14 cellular contexts compared by ENCODE assay signal in genomic region chr5:55364537-55365055, GRCh38.
DNase-seq lines count a peak whose midpoint lies in the region; ATAC-seq and TF ChIP-seq lines count a peak whose summit lies in the region.
"Had no signal": no experiment of that assay in that cellular context is flagged by ENCODE, and none has a peak within 500 bp of the region (broad histone marks: within the 10 kb centered on the region; RNA-seq: fewer than 3 reads in every experiment).

No MANE protein-coding gene starts in this region.

- CTCF ChIA-PET in GM10248 (lab: Yijun Ruan, JAX), result no interaction called here

- peak; percentile 94 for ATAC-seq in GM18907 (IDR thresholded peaks at IDR 0.05; ENCODE audit: unreplicated experiment)
- peak; percentile 99 for ATAC-seq in HG02759 (IDR thresholded peaks at IDR 0.05; ENCODE audit: unreplicated experiment)
- ATAC-seq in HG03575 (IDR thresholded peaks at IDR 0.05; ENCODE audit: extremely low read depth, insufficient number of reproducible peaks, low FRiP score, unreplicated experiment), result peak; percentile 98
- ATAC-seq: CD8-positive, alpha-beta T cell; T-cell had no signal

- POLR2A ChIA-PET in GM10248 (lab: Yijun Ruan, JAX), result no interaction called here

- TF ChIP-seq CTCF in GM10248 (IDR thresholded peaks at IDR 0.05; ENCODE audit: control extremely low read depth, extremely low read depth, low read depth, missing control alignments), result no peak

- DNase-seq in GM10248 (ENCODE audit: extremely low spot score) (peak; percentile 59), GM19238 (ENCODE audit: insufficient read length, low spot score) (no peak), SHP77 treated with DMSO at 0.1 percent for 48 hours (lab: John Stamatoyannopoulos, UW) (no peak), pons (ENCODE audit: low spot score) (no peak)
- DNase-seq in central memory CD4-positive, alpha-beta T cell, result no peak
- DNase-seq: activated effector memory CD4-positive, alpha-beta T cell treated with Interleukin-2 at 50 U/mL for 16 hours; CD8-positive, alpha-beta T cell; islet precursor cell; NCI-H2081 treated with DMSO at 0.1 percent for 48 hours; sigmoid colon; T-cell had no signal
